In the genomic region with DNA sequence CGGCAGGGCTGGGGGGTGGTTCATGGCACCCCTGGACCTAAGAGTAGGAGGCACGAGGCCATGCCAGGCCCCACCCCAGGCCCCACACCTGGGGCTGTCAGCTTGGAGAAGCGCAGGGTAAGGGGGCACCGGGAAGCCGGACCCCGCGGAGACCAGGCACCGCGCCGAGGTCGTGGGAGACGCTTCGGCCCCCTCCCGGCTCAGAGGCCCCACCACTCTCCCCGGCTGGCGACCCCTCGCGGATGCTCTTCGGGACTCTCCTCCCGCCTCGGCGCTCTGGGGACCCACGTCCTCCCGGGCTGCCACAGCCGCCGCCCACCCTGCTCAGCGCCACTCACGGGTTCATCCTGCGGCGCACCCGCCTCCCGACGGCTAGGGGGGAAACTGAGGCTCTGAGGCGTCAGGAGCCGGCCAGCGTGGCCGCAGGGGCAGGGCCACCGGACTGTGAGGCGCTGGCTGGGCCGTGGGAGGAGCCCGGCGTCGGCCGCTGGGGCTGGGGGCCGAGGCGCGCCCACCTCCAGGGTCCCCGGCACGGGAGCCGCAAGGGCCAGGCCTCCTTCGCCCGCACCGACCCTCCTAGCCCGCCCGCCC, we compare ENCODE assay signal across 15 cellular contexts. TPM values are rescaled to one million over a fixed set of nuclear protein-coding genes. Genes with fewer than 3 reads are reported as not detected.
DNase-seq lines count a peak whose midpoint lies in the region; ATAC-seq and TF ChIP-seq lines count a peak whose summit lies in the region.
"Had no signal": no experiment of that assay in that cellular context is flagged by ENCODE, and none has a peak within 500 bp of the region (broad histone marks: within the 10 kb centered on the region; RNA-seq: fewer than 3 reads in every experiment).

No MANE protein-coding gene starts in this region.

- H3K4me1 Mint-ChIP-seq in WTC11, result peaks cover 20% of the 10 kb centered on the region
- H3K4me1 Mint-ChIP-seq in activated CD4-positive, alpha-beta T cell treated with anti-CD3 and anti-CD28 coated beads for 36 hours, result peaks cover 5% of the 10 kb centered on the region
- no peaks in the 10 kb centered on the region for H3K4me1 Mint-ChIP-seq in Calu3 (ENCODE audit: low read depth, unreplicated experiment)

- DNase-seq in RWPE1 (ENCODE audit: low spot score), result no peak
- peak; percentile 7 for DNase-seq in WTC11 (ENCODE audit: low spot score)
- peak; percentile 22 to 77 for DNase-seq in left lung
- DNase-seq in spleen, result peak; percentile 67
- DNase-seq in NCI-H1417 treated with DMSO at 0.1 percent for 48 hours (lab: John Stamatoyannopoulos, UW), result no peak
- no peak for DNase-seq in activated CD4-positive, alpha-beta T cell treated with anti-CD3 and anti-CD28 coated beads for 36 hours
- no peak for DNase-seq in Calu3
- DNase-seq: HFFc6, KG1, NCI-H1092 treated with DMSO at 0.1 percent for 48 hours, NCI-H187, NCI-H2171, NCI-H82 had no signal

- POLR2A ChIA-PET in RWPE1 (lab: Yijun Ruan, JAX; ENCODE audit: low non-redundant PET) (no interaction called here), WTC11 (lab: Charles Lee) (no interaction called here)
- POLR2A ChIA-PET in activated CD4-positive, alpha-beta T cell treated with anti-CD3 and anti-CD28 coated beads for 36 hours (lab: Charles Lee), result interaction anchor here (0.5 kb wide), 1 partner anchor 190 kb away, joined by 3 read pairs; no protein-coding TSS in a partner anchor

- H3K36me3 ChIP-seq in left lung, result peaks cover 0 to 24% of the 10 kb centered on the region in 2 donors
- peaks cover 0 to 28% (median 3%) of the 10 kb centered on the region in 6 donors for H3K36me3 ChIP-seq in spleen
- H3K36me3 ChIP-seq: BLaER1 had no signal

- peak overlapping the region; percentile 81; the same call in 1 of the 2 replicates for H3K27ac ChIP-seq in RWPE1
- no peak overlapping the region for H3K27ac ChIP-seq in left lung
- H3K27ac ChIP-seq in spleen, result no peak overlapping the region
- H3K27ac ChIP-seq: BLaER1 had no signal

- TF ChIP-seq CTCF in RWPE1 (conservative IDR thresholded peaks at IDR 0.05; ENCODE audit: low read depth) (no peak), WTC11 (IDR thresholded peaks at IDR 0.05) (no peak), left lung (IDR thresholded peaks at IDR 0.05) (no peak), spleen (IDR thresholded peaks at IDR 0.05 in 8 of 11, conservative IDR thresholded peaks at IDR 0.05 in 3 of 11) (no peak), Calu3 (IDR thresholded peaks at IDR 0.05; ENCODE audit: unreplicated experiment) (no peak)

- intact Hi-C loops in left lung (cut with DNase I), result no loop called here
- intact Hi-C loops in spleen (cut with DNase I; ENCODE audit: low total_unique reads), result no loop called here
- intact Hi-C loops in activated CD4-positive, alpha-beta T cell treated with anti-CD3 and anti-CD28 coated beads for 36 hours (cut with DNase I, micrococcal nuclease), result no loop called here
- intact Hi-C loops in Calu3 (cut with micrococcal nuclease; ENCODE audit: unreplicated experiment), result no loop called here

- 84 to 96% (median 93%) methylated on average over 40 to 55 of the region's 55 CpGs for WGBS in spleen, 5 donors

- no peak overlapping the region for H3K27ac Mint-ChIP-seq in WTC11
- no peak overlapping the region for H3K27ac Mint-ChIP-seq in activated CD4-positive, alpha-beta T cell treated with anti-CD3 and anti-CD28 coated beads for 36 hours
- H3K27ac Mint-ChIP-seq in Calu3 (ENCODE audit: unreplicated experiment), result no peak overlapping the region
- H3K27ac Mint-ChIP-seq: HFFc6 had no signal

- H3K4me3 Mint-ChIP-seq in WTC11 (no peak overlapping the region), Calu3 (ENCODE audit: low read depth, unreplicated experiment) (no peak overlapping the region)
- H3K4me3 Mint-ChIP-seq in activated CD4-positive, alpha-beta T cell treated with anti-CD3 and anti-CD28 coated beads for 36 hours, result no peak overlapping the region
- H3K4me3 Mint-ChIP-seq: HFFc6 had no signal

- ATAC-seq in WTC11 (no peak), left lung (no peak)
- ATAC-seq in activated CD4-positive, alpha-beta T cell treated with anti-CD3 and anti-CD28 coated beads for 36 hours, result no peak
- ATAC-seq: Panc1 had no signal

- H3K9me3 ChIP-seq in left lung (no peaks in the 10 kb centered on the region), spleen (no peaks in the 10 kb centered on the region)

- no peaks in the 10 kb centered on the region for H3K4me1 ChIP-seq in left lung
- H3K4me1 ChIP-seq in spleen, result no peaks in the 10 kb centered on the region

- H3K9me3 Mint-ChIP-seq in WTC11, result peaks cover 8% of the 10 kb centered on the region
- no peaks in the 10 kb centered on the region for H3K9me3 Mint-ChIP-seq in activated CD4-positive, alpha-beta T cell treated with anti-CD3 and anti-CD28 coated beads for 36 hours (ENCODE audit: low read depth)
- H3K9me3 Mint-ChIP-seq in Calu3 (ENCODE audit: low read depth, unreplicated experiment), result no peaks in the 10 kb centered on the region
- H3K9me3 Mint-ChIP-seq: HFFc6 had no signal

- no peak overlapping the region for H3K4me3 ChIP-seq in left lung
- H3K4me3 ChIP-seq in spleen, result no peak overlapping the region
- H3K4me3 ChIP-seq: BLaER1 had no signal

- H3K36me3 Mint-ChIP-seq in WTC11, result peaks cover 20% of the 10 kb centered on the region
- no peaks in the 10 kb centered on the region for H3K36me3 Mint-ChIP-seq in activated CD4-positive, alpha-beta T cell treated with anti-CD3 and anti-CD28 coated beads for 36 hours (ENCODE audit: low read depth)
- no peaks in the 10 kb centered on the region for H3K36me3 Mint-ChIP-seq in Calu3 (ENCODE audit: insufficient read depth, unreplicated experiment)

- H3K27me3 Mint-ChIP-seq in WTC11 (ENCODE audit: low read depth), result no peaks in the 10 kb centered on the region; the same call in 1 of the 2 replicates
- no peaks in the 10 kb centered on the region for H3K27me3 Mint-ChIP-seq in activated CD4-positive, alpha-beta T cell treated with anti-CD3 and anti-CD28 coated beads for 36 hours
- H3K27me3 Mint-ChIP-seq in Calu3 (ENCODE audit: unreplicated experiment), result peaks cover 14% of the 10 kb centered on the region

- H3K27me3 ChIP-seq in left lung, result no peaks in the 10 kb centered on the region
- H3K27me3 ChIP-seq in spleen (replicated peaks in 1 of 7), result no peaks in the 10 kb centered on the region
- H3K27me3 ChIP-seq: BLaER1 had no signal

- no TSS peak for BruUV-seq in Calu3 (replicated peaks; lab: Mats Ljungman, UMichigan)

- CTCF ChIA-PET in RWPE1 (lab: Yijun Ruan, JAX), result no interaction called here
- CTCF ChIA-PET in WTC11 (lab: Charles Lee), result no interaction called here
- CTCF ChIA-PET in activated CD4-positive, alpha-beta T cell treated with anti-CD3 and anti-CD28 coated beads for 36 hours (lab: Charles Lee), result no interaction called here
- CTCF ChIA-PET in Calu3 (lab: Charles Lee), result no interaction called here

- no peak for TF ChIP-seq POLR2A in spleen (IDR thresholded peaks at IDR 0.05)

TF ChIP-seq in WTC11, 78 proteins besides CTCF, POLR2A, EP300 and RAD21 (continues in another document):
- TF ChIP-seq FOXP4 (CRISPR knock-in tag; IDR thresholded peaks at IDR 0.05), result no peak
- TF ChIP-seq, protein P1, sequence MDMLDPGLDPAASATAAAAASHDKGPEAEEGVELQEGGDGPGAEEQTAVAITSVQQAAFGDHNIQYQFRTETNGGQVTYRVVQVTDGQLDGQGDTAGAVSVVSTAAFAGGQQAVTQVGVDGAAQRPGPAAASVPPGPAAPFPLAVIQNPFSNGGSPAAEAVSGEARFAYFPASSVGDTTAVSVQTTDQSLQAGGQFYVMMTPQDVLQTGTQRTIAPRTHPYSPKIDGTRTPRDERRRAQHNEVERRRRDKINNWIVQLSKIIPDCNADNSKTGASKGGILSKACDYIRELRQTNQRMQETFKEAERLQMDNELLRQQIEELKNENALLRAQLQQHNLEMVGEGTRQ (CRISPR knock-in tag; IDR thresholded peaks at IDR 0.05), result no peak
- TF ChIP-seq IRF2 (CRISPR knock-in tag; IDR thresholded peaks at IDR 0.05; ENCODE audit: borderline replicate concordance, low read depth), result no peak
- TF ChIP-seq, protein P2, sequence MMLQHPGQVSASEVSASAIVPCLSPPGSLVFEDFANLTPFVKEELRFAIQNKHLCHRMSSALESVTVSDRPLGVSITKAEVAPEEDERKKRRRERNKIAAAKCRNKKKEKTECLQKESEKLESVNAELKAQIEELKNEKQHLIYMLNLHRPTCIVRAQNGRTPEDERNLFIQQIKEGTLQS (CRISPR knock-in tag; conservative IDR thresholded peaks at IDR 0.05), result no peak
- TF ChIP-seq ZNF121 (CRISPR knock-in tag; IDR thresholded peaks at IDR 0.05), result no peak
- TF ChIP-seq ATF1 (CRISPR knock-in tag; IDR thresholded peaks at IDR 0.05), result no peak
- TF ChIP-seq TEAD1 (CRISPR knock-in tag; IDR thresholded peaks at IDR 0.05), result no peak
- TF ChIP-seq GABPB1 (CRISPR knock-in tag; IDR thresholded peaks at IDR 0.05), result no peak
- no peak for TF ChIP-seq ZBTB43 (CRISPR knock-in tag; IDR thresholded peaks at IDR 0.05)

RNA-seq across cellular contexts. Expression of gene PDGFA, which starts 25.9 kb away (rescaled TPM):
- total RNA-seq in WTC11 (2021) (114 to 131 TPM (median 129 TPM) in 3 replicates), left lung (10 to 100 TPM; 29.1 to 69.4 TPM), spleen (10 to 100 TPM; 16.1 to 49.5 (median 24.5) TPM), Calu3 (2022) (4.5 and 6.4 TPM in 2 replicates)
- 10 to 100 TPM in 1 of 3 donors, 1 to 10 TPM in 2; 6.1 to 16.8 (median 9.9) TPM for polyA plus RNA-seq in spleen
- total RNA-seq in activated CD4-positive, alpha-beta T cell treated with anti-CD3 and anti-CD28 coated beads for 36 hours, result 1 to 10 TPM; 5.2 to 5.3 TPM

Comparison
In these comparisons a context has a peak if more than half of its experiments do, and no peak if none do; other contexts are left out.
1. DNase-seq: peak in WTC11 (single experiment), left lung (2 of 2) and spleen (single experiment); none in RWPE1 (single experiment), NCI-H1417 treated with DMSO at 0.1 percent for 48 hours (single experiment), activated CD4-positive, alpha-beta T cell treated with anti-CD3 and anti-CD28 coated beads for 36 hours (single experiment) and Calu3 (single experiment).